Comparison of ENCODE assay signal across 13 cellular contexts in the genomic region with DNA sequence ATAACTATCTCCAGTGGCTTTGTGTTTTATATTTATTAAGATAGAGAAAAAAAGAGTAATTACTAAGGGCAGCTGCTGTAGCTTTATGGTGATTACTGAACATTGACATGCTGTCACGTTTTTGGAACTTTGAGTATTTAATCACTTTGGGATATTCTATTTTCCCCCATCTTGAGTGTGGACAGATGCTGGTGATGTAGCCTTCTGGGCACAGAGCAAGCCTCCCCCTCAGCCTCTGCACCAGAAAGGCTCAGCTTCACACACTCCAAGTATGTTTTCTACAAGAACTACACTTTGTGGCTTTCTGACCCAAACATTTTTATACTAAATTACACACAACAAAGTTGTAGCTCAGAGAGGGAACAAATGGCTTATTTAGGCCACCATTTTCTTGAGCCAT. TPM values are rescaled to one million over a fixed set of nuclear protein-coding genes. Genes with fewer than 3 reads are reported as not detected.
DNase-seq lines count a peak whose midpoint lies in the region; ATAC-seq and TF ChIP-seq lines count a peak whose summit lies in the region.
"Had no signal": no experiment of that assay in that cellular context is flagged by ENCODE, and none has a peak within 500 bp of the region (broad histone marks: within the 10 kb centered on the region; RNA-seq: fewer than 3 reads in every experiment).

No MANE protein-coding gene starts in this region.

- POLR2A ChIA-PET in OCI-LY7 (lab: Charles Lee), result interaction anchor here (0.7 to 1.8 kb wide), 12 partner anchors 28 to 1802 kb away, joined by 3 to 8 read pairs (median 4); partner anchors contain the start of genes N4BP2L2 and USPL1

- intact Hi-C loops in OCI-LY7 (cut with micrococcal nuclease; ENCODE audit: unreplicated experiment), result loop anchor here (2.0 to 10.0 kb wide), 3 partner anchors 120 to 364 kb away; partner anchors contain the start of gene USPL1

- no peaks in the 10 kb centered on the region for H3K36me3 ChIP-seq in OCI-LY7 (ENCODE audit: insufficient read depth, low read length)
- no peaks in the 10 kb centered on the region for H3K36me3 ChIP-seq in duodenal mucosa (ENCODE audit: control insufficient read depth in 1 of 2, insufficient read depth in 2 of 2, low read length in 2 of 2)
- H3K36me3 ChIP-seq: brain microvascular endothelial cell, MG63, right lobe of liver had no signal

- no peak for TF ChIP-seq CTCF in OCI-LY7 (conservative IDR thresholded peaks at IDR 0.05; ENCODE audit: low read length)

- CTCF ChIA-PET in OCI-LY7 (lab: Charles Lee; ENCODE audit: unreplicated experiment), result no interaction called here

- H2AFZ ChIP-seq in OCI-LY7 (ENCODE audit: low read length), result peak overlapping the region; percentile 51; the same call in 1 of the 2 replicates

- peaks cover 20% of the 10 kb centered on the region for H3K79me2 ChIP-seq in OCI-LY7 (ENCODE audit: insufficient read depth, low read depth, low read length)

- H3K4me3 ChIP-seq in OCI-LY7 (ENCODE audit: low read depth, low read length, poor library complexity, severe bottlenecking) (peak overlapping the region; percentile 77), duodenal mucosa (ENCODE audit: low read depth in 1 of 2, low read length in 2 of 2) (peak overlapping the region; percentile 11 to 44)
- H3K4me3 ChIP-seq: MG63, mucosa of descending colon had no signal

- H3K4me1 ChIP-seq in OCI-LY7 (ENCODE audit: insufficient read depth, low read length, poor library complexity, severe bottlenecking) (peaks cover 58% of the 10 kb centered on the region), duodenal mucosa (ENCODE audit: control insufficient read depth in 1 of 2, insufficient read depth in 2 of 2, low read length in 2 of 2) (peaks cover 15 to 19% of the 10 kb centered on the region in 2 donors)
- H3K4me1 ChIP-seq: right lobe of liver had no signal

- no peaks in the 10 kb centered on the region for H3K9me2 ChIP-seq in OCI-LY7 (ENCODE audit: insufficient read depth, low read length)

- no peaks in the 10 kb centered on the region for H3K27me3 ChIP-seq in duodenal mucosa (ENCODE audit: control insufficient read depth in 1 of 2, insufficient read depth in 2 of 2, low read length in 2 of 2)
- H3K27me3 ChIP-seq: brain microvascular endothelial cell, right lobe of liver had no signal

- H3K27ac ChIP-seq in OCI-LY7 (ENCODE audit: low read depth, low read length, poor library complexity, severe bottlenecking) (peak overlapping the region; percentile 80), duodenal mucosa (ENCODE audit: low read depth, low read length) (no peak overlapping the region), substantia nigra (ENCODE audit: low read depth, low read length, poor library complexity, severe bottlenecking) (peak overlapping the region; percentile 10)
- H3K27ac ChIP-seq: brain microvascular endothelial cell had no signal

- peak overlapping the region; percentile 28 to 41 for H3K9ac ChIP-seq in duodenal mucosa (ENCODE audit: low read depth in 1 of 2, low read length in 2 of 2)

- BruUV-seq in OCI-LY7 (replicated peaks; lab: Mats Ljungman, UMichigan), result no TSS peak

- peak overlapping the region; percentile 90 for H3K4me2 ChIP-seq in OCI-LY7 (ENCODE audit: low read length)

- no peaks in the 10 kb centered on the region for H4K20me1 ChIP-seq in OCI-LY7 (ENCODE audit: insufficient read depth, low read length)

- H3K9me3 ChIP-seq in OCI-LY7 (ENCODE audit: low read length) (no peaks in the 10 kb centered on the region), duodenal mucosa (ENCODE audit: control insufficient read depth in 1 of 2, low read length in 2 of 2) (no peaks in the 10 kb centered on the region)
- H3K9me3 ChIP-seq: MG63, mucosa of descending colon, right lobe of liver had no signal

- ATAC-seq in GM18873 (IDR thresholded peaks at IDR 0.05; ENCODE audit: low FRiP score, unreplicated experiment), result no peak
- ATAC-seq: mucosa of descending colon, right lobe of liver had no signal

- peak; percentile 59 for DNase-seq in activated effector memory CD4-positive, alpha-beta T cell treated with anti-CD3 and anti-CD28 coated beads, Interleukin-2, amount 50 U/mL, for 16 hours
- DNase-seq in activated effector memory CD4-positive, alpha-beta T cell treated with Interleukin-2 at 50 U/mL for 16 hours, result no peak
- DNase-seq in OCI-LY7 (ENCODE audit: low spot score), result peak; percentile 25
- no peak for DNase-seq in substantia nigra (lab: John Stamatoyannopoulos, UW)
- no peak for DNase-seq in hepatic stellate cell (ENCODE audit: low spot score)
- no peak for DNase-seq in HuH-7.5 (ENCODE audit: low spot score)
- DNase-seq: brain microvascular endothelial cell, MG63, mucosa of descending colon, right lobe of liver, T-helper 9 cell had no signal

RNA-seq across cellular contexts. Expression of gene ALOX5AP, which starts 1.1 kb away (rescaled TPM):
- total RNA-seq in OCI-LY7 (2014; rRNA removed; shearing (Covaris generic)), result 62.1 and 89.9 TPM in 2 replicates
- 90.9 and 94.4 TPM in 2 replicates for total RNA-seq in OCI-LY7 (2022)

Comparison
In these comparisons a context has a peak if more than half of its experiments do, and no peak if none do; other contexts are left out.
1. DNase-seq: peak in activated effector memory CD4-positive, alpha-beta T cell treated with anti-CD3 and anti-CD28 coated beads, Interleukin-2, amount 50 U/mL, for 16 hours (single experiment) and OCI-LY7 (single experiment); none in activated effector memory CD4-positive, alpha-beta T cell treated with Interleukin-2 at 50 U/mL for 16 hours (single experiment), substantia nigra (0 of 49), hepatic stellate cell (single experiment) and HuH-7.5 (single experiment).